In genomic region chr22:38657248-38657909, GRCh38 we compare ENCODE assay signal across 8 cellular contexts. TPM values are rescaled to one million over a fixed set of nuclear protein-coding genes. Genes with fewer than 3 reads are reported as not detected.
DNase-seq lines count a peak whose midpoint lies in the region; FAIRE-seq and TF ChIP-seq lines count a peak whose summit lies in the region.

No MANE protein-coding gene starts in this region.

- no peaks in the 10 kb centered on the region for H3K9me3 ChIP-seq in BE2C
- H3K9me3 ChIP-seq in OCI-LY7 (ENCODE audit: low read length), result no peaks in the 10 kb centered on the region
- H3K9me3 ChIP-seq in iPS DF 6.9 (ENCODE audit: control insufficient read depth, insufficient read depth, low read length), result no peaks in the 10 kb centered on the region
- no peaks in the 10 kb centered on the region for H3K9me3 ChIP-seq in small intestine (ENCODE audit: control insufficient read depth, low read depth)

- BruUV-seq in OCI-LY7 (replicated peaks; lab: Mats Ljungman, UMichigan), result no TSS peak

- CTCF ChIA-PET in OCI-LY7 (lab: Charles Lee; ENCODE audit: unreplicated experiment), result interaction anchor here (0.6 kb wide), 1 partner anchor 22 kb away, joined by 3 read pairs; no protein-coding TSS in a partner anchor

- H3K4me2 ChIP-seq in OCI-LY7 (ENCODE audit: low read length), result peak overlapping the region; percentile 80

- H3K27me3 ChIP-seq in BE2C, result no peaks in the 10 kb centered on the region
- no peaks in the 10 kb centered on the region for H3K27me3 ChIP-seq in iPS DF 6.9 (ENCODE audit: control insufficient read depth, insufficient read depth, low read length)
- no peaks in the 10 kb centered on the region for H3K27me3 ChIP-seq in small intestine (ENCODE audit: control insufficient read depth in 2 of 2, insufficient read depth in 2 of 2, low read length in 2 of 2)

- H3K4me3 ChIP-seq in BE2C (ENCODE audit: low read depth, low read length) (peak overlapping the region; percentile 95), OCI-LY7 (ENCODE audit: low read depth, low read length, poor library complexity, severe bottlenecking) (peak overlapping the region; percentile 81), iPS DF 6.9 (ENCODE audit: low read length) (peak overlapping the region; percentile 68; the same call in 1 of the 2 replicates), small intestine (ENCODE audit: low read depth in 1 of 2, low read length in 2 of 2) (peak overlapping the region; percentile 85 to 92)

- H3K4me1 ChIP-seq in BE2C (no peaks in the 10 kb centered on the region), OCI-LY7 (ENCODE audit: insufficient read depth, low read length, poor library complexity, severe bottlenecking) (peaks cover 12% of the 10 kb centered on the region), iPS DF 6.9 (ENCODE audit: control insufficient read depth, insufficient read depth, low read length) (no peaks in the 10 kb centered on the region), small intestine (ENCODE audit: control insufficient read depth in 2 of 2, insufficient read depth in 1 of 2, low read depth in 1 of 2, low read length in 1 of 2) (peaks cover 2 to 3% of the 10 kb centered on the region in 2 donors)

- intact Hi-C loops in OCI-LY7 (cut with micrococcal nuclease; ENCODE audit: unreplicated experiment), result loop anchor here (2.0 kb wide), 1 partner anchor 23 kb away; the partner anchor contains the start of gene TOMM22

- no peaks in the 10 kb centered on the region for H3K79me2 ChIP-seq in OCI-LY7 (ENCODE audit: insufficient read depth, low read depth, low read length)

- TF ChIP-seq CTCF in BE2C (IDR thresholded peaks at IDR 0.05; ENCODE audit: low read depth, low read length) (no peak), GM20000 (IDR thresholded peaks at IDR 0.05; ENCODE audit: extremely low read depth, missing control alignments) (no peak), OCI-LY7 (conservative IDR thresholded peaks at IDR 0.05; ENCODE audit: low read length) (no peak), D721Med (IDR thresholded peaks at IDR 0.05; ENCODE audit: insufficient read depth, missing control alignments) (no peak)

- no peak for DNase-seq in BE2C
- DNase-seq in GM20000 (ENCODE audit: low spot score), result peak; percentile 61
- DNase-seq in OCI-LY7 (ENCODE audit: low spot score), result peak; percentile 20
- peak; percentile 29 for DNase-seq in activated naive CD4-positive, alpha-beta T cell treated with anti-CD3 and anti-CD28 coated beads, Interleukin-2, amount 50 U/mL, for 16 hours
- DNase-seq in iPS DF 6.9 (ENCODE audit: low read depth, low spot score), result no peak
- peak; percentile 42 for DNase-seq in small intestine
- no peak for DNase-seq in D721Med (ENCODE audit: insufficient read length, low spot score)
- DNase-seq in NCI-H1092 treated with DMSO at 0.1 percent for 48 hours (lab: John Stamatoyannopoulos, UW), result no peak

- no peaks in the 10 kb centered on the region for H3K9me2 ChIP-seq in OCI-LY7 (ENCODE audit: insufficient read depth, low read length)

- FAIRE-seq in small intestine (lab: Jason Lieb, UNC) (no peak), D721Med (lab: Jason Lieb, UNC) (no peak)

- POLR2A ChIA-PET in OCI-LY7 (lab: Charles Lee), result interaction anchor here (0.6 to 1.0 kb wide), 2 partner anchors 24 to 40 kb away, joined by 3 read pairs; partner anchors contain the start of gene TOMM22

- H3K27ac ChIP-seq in OCI-LY7 (ENCODE audit: low read depth, low read length, poor library complexity, severe bottlenecking) (no peak overlapping the region), iPS DF 6.9 (ENCODE audit: low read length) (no peak overlapping the region), small intestine (ENCODE audit: low read depth in 1 of 2, low read length in 1 of 2) (peak overlapping the region in 1 of 2 donors; percentile 90)

- no peaks in the 10 kb centered on the region for H3K36me3 ChIP-seq in BE2C
- no peaks in the 10 kb centered on the region for H3K36me3 ChIP-seq in OCI-LY7 (ENCODE audit: insufficient read depth, low read length)
- no peaks in the 10 kb centered on the region for H3K36me3 ChIP-seq in iPS DF 6.9 (ENCODE audit: control insufficient read depth, insufficient read depth, low read length)
- no peaks in the 10 kb centered on the region for H3K36me3 ChIP-seq in small intestine (ENCODE audit: control insufficient read depth in 2 of 2, insufficient read depth in 2 of 2, low read length in 2 of 2)

- H2AFZ ChIP-seq in OCI-LY7 (ENCODE audit: low read length), result peak overlapping the region; percentile 95; the same call in 1 of the 2 replicates

- H4K20me1 ChIP-seq in OCI-LY7 (ENCODE audit: insufficient read depth, low read length), result no peaks in the 10 kb centered on the region

- WGBS in iPS DF 6.9 (ENCODE audit: insufficient coverage, insufficient read length), result no CpG with 5 or more reads among the region's 10 CpGs
- 4 to 7% (median 7%) methylated on average over 10 of the region's 10 CpGs for WGBS in small intestine, 3 donors

RNA-seq across cellular contexts. Expression of gene CBY1, which starts 0.9 kb away (rescaled TPM):
- polyA plus RNA-seq in BE2C (2012; ENCODE audit: insufficient read depth, insufficient read length, low read depth), result 25.6 TPM
- total RNA-seq in OCI-LY7 (2014; rRNA removed; shearing (Covaris generic)), result 3.5 and 10.5 TPM in 2 replicates
- total RNA-seq in OCI-LY7 (2022), result 12.8 and 15.1 TPM in 2 replicates
- polyA plus RNA-seq in small intestine, result 10 to 100 TPM; 17.3 to 36.2 (median 27.5) TPM

RNA-seq across cellular contexts. Expression of gene FAM227A, which starts 1.2 kb away (rescaled TPM):
- polyA plus RNA-seq in BE2C (2012; ENCODE audit: insufficient read depth, insufficient read length, low read depth), result 0.54 TPM
- 0.16 and 0.23 TPM in 2 replicates for total RNA-seq in OCI-LY7 (2014; rRNA removed; shearing (Covaris generic))
- 0.57 and 0.72 TPM in 2 replicates for total RNA-seq in OCI-LY7 (2022)
- under 1 TPM in 1 of 3 donors, not detected in 2; 0.36 TPM for polyA plus RNA-seq in small intestine

RNA-seq across cellular contexts. Expression of gene TOMM22, which starts 24.4 kb away (rescaled TPM):
- polyA plus RNA-seq in BE2C (2012; ENCODE audit: insufficient read depth, insufficient read length, low read depth), result 243 TPM
- 51.8 and 61.7 TPM in 2 replicates for total RNA-seq in OCI-LY7 (2014; rRNA removed; shearing (Covaris generic))
- 99.6 and 114 TPM in 2 replicates for total RNA-seq in OCI-LY7 (2022)
- 10 to 100 TPM; 42.5 to 59.9 (median 44.0) TPM for polyA plus RNA-seq in small intestine

RNA-seq across cellular contexts. Expression of gene JOSD1, which starts 43.4 kb away (rescaled TPM):
- polyA plus RNA-seq in BE2C (2012; ENCODE audit: insufficient read depth, insufficient read length, low read depth), result 57.1 TPM
- total RNA-seq in OCI-LY7 (2014; rRNA removed; shearing (Covaris generic)), result 46.6 and 50.4 TPM in 2 replicates
- total RNA-seq in OCI-LY7 (2022), result 54.7 and 56.3 TPM in 2 replicates
- polyA plus RNA-seq in small intestine, result 10 to 100 TPM; 34.6 to 73.5 (median 39.4) TPM

RNA-seq across cellular contexts. Expression of gene GTPBP1, which starts 48.4 kb away (rescaled TPM):
- polyA plus RNA-seq in BE2C (2012; ENCODE audit: insufficient read depth, insufficient read length, low read depth), result 60.1 TPM
- total RNA-seq in OCI-LY7 (2014; rRNA removed; shearing (Covaris generic)), result 46.1 and 51.1 TPM in 2 replicates
- total RNA-seq in OCI-LY7 (2022), result 95.0 and 97.5 TPM in 2 replicates
- polyA plus RNA-seq in small intestine, result 10 to 100 TPM; 13.0 to 25.8 (median 22.2) TPM

Comparison
In these comparisons a context has a peak if more than half of its experiments do, and no peak if none do; other contexts are left out.
1. DNase-seq: peak in GM20000 (single experiment), OCI-LY7 (single experiment), activated naive CD4-positive, alpha-beta T cell treated with anti-CD3 and anti-CD28 coated beads, Interleukin-2, amount 50 U/mL, for 16 hours (single experiment) and small intestine (single experiment); none in BE2C (single experiment), iPS DF 6.9 (single experiment), D721Med (single experiment) and NCI-H1092 treated with DMSO at 0.1 percent for 48 hours (single experiment).
2. Peak in every context shown above with its lines, with median percentiles within 50 percentile points of each other: H3K4me3 ChIP-seq.